Comparison of ENCODE assay signal across 27 cellular contexts in the genomic region with DNA sequence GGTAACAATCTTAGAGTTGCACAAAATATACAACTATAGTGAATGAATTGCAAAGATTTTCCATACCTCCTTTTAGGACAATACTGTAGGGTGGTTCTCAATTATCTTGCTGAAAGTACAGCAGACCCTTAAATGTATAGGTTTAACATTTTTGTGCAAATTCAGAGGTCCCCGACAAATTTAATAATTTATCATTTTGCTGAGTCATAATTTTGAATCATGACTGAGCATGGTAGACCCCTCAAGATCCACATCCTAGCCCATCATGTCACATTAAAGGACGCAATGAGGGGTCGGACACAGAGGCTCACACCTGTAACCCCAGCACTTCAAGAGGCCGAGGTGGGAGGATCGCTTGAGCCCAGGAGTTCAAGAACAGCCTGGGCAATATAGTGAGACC.
"Had no signal": no experiment of that assay in that cellular context is flagged by ENCODE, and none has a peak within 500 bp of the region (broad histone marks: within the 10 kb centered on the region; RNA-seq: fewer than 3 reads in every experiment).

No MANE protein-coding gene starts in this region.

- H3K9me3 ChIP-seq: colonic mucosa, esophagus squamous epithelium, gastroesophageal sphincter, heart left ventricle, left ventricle myocardium inferior, lower lobe of right lung, mucosa of descending colon had no signal

- H2AFZ ChIP-seq: hepatocyte had no signal

- DNase-seq: colonic mucosa; cortex of kidney; effector CD8-positive, alpha-beta T cell; effector memory CD8-positive, alpha-beta T cell; endodermal cell; erythroblast; esophagus squamous epithelium; foreskin keratinocyte; heart left ventricle; hypothalamus; immature natural killer cell; islet precursor cell; kidney; kidney glomerular epithelial cell; left colon; left ventricle myocardium inferior; lower lobe of right lung; mesenchymal stem cell; mucosa of descending colon; naive B cell had no signal

- H3K27me3 ChIP-seq: colonic mucosa, esophagus squamous epithelium, foreskin keratinocyte, gastroesophageal sphincter, heart left ventricle, hepatocyte had no signal

- ATAC-seq: effector memory CD8-positive, alpha-beta T cell; esophagus mucosa; foreskin keratinocyte; gastroesophageal sphincter; heart left ventricle; left colon; left lobe of liver; lower lobe of right lung; mucosa of descending colon had no signal

- FAIRE-seq: endometrium, frontal cortex, kidney had no signal

- H3K4me2 ChIP-seq: hepatocyte had no signal

- H3K4me3 ChIP-seq: colonic mucosa, esophagus squamous epithelium, gastroesophageal sphincter, heart left ventricle, hepatocyte, left ventricle myocardium inferior, lower lobe of right lung, mucosa of descending colon had no signal

- H3K79me2 ChIP-seq: hepatocyte had no signal

- H3K27ac ChIP-seq: colonic mucosa, epithelial cell of prostate, esophagus squamous epithelium, foreskin keratinocyte, gastroesophageal sphincter, heart left ventricle, hepatocyte, left ventricle myocardium inferior, lower lobe of right lung had no signal

- H3K4me1 ChIP-seq: colonic mucosa, lower lobe of right lung had no signal
